1 cellular context compared by ENCODE assay signal in genomic region chr12:49322708-49323523, GRCh38.
TF ChIP-seq lines count a peak whose summit lies in the region.

TSS of gene TROAP (plus strand) at chr12:49323255. CDS start at chr12:49323609, 354 bp downstream.

TF ChIP-seq in SK-N-SH, 30 proteins besides CTCF, POLR2A, EP300 and RAD21 (continued from another document):
- TF ChIP-seq ZBTB33 (IDR thresholded peaks at IDR 0.05; ENCODE audit: borderline replicate concordance, low read depth): peak; percentile 96
- peak; percentile 76 for TF ChIP-seq RFX5 (IDR thresholded peaks at IDR 0.05; ENCODE audit: low read length)
- TF ChIP-seq REST (IDR thresholded peaks at IDR 0.05; ENCODE audit: low read depth, low read length): no peak
- peak; percentile 99 for TF ChIP-seq SIN3A (IDR thresholded peaks at IDR 0.05; ENCODE audit: borderline replicate concordance, low read depth, low read length)
- TF ChIP-seq RXRA (IDR thresholded peaks at IDR 0.05; ENCODE audit: borderline replicate concordance, low read depth): no peak
- no peak for TF ChIP-seq MEF2A (IDR thresholded peaks at IDR 0.05; ENCODE audit: borderline replicate concordance, low read depth)
- TF ChIP-seq NRF1 (IDR thresholded peaks at IDR 0.05; ENCODE audit: low read depth, low read length): no peak
- TF ChIP-seq ELF1 (IDR thresholded peaks at IDR 0.05): peak; percentile 57; the same call in 1 of the 2 replicates
- TF ChIP-seq IRF3 (IDR thresholded peaks at IDR 0.05; ENCODE audit: low read depth, low read length): no peak
- peak; percentile 63 for TF ChIP-seq PBX3 (IDR thresholded peaks at IDR 0.05)
